32 cellular contexts compared by ENCODE assay signal in the genomic region with DNA sequence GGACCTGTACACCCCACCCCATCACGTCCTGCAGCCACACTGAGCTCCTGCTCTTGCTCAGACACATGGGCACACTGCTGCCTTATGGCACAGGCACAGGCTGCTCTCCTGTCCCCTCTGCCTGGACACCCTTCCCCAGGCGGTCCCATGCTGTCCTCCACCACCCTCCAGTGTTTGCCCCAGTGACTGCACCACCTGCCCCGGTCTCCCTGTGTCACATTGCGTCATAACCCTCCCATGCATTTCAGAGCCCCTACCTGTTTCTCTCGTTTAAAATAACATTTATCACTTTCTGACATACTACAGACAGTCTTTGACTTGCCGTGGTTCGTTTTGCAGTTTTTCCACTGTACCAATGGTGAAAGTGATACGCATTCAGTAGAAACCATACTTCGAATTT.
"Had no signal": no experiment of that assay in that cellular context is flagged by ENCODE, and none has a peak within 500 bp of the region (broad histone marks: within the 10 kb centered on the region; RNA-seq: fewer than 3 reads in every experiment).

No MANE protein-coding gene starts in this region.

- H3K4me3 Mint-ChIP-seq: activated CD4-positive, alpha-beta memory T cell treated with anti-CD3 and anti-CD28 coated beads, Interleukin-2, amount 10 ng/mL, durations not matched to agents 7 days and 5 days; activated CD4-positive, alpha-beta T cell treated with anti-CD3 and anti-CD28 coated beads, Interleukin-2, amount 10 ng/mL, durations not matched to agents 7 days and 5 days; activated naive CD4-positive, alpha-beta T cell treated with anti-CD3 and anti-CD28 coated beads, Interleukin-2, amount 10 ng/mL, durations not matched to agents 7 days and 5 days; activated naive CD8-positive, alpha-beta T cell treated with anti-CD3 and anti-CD28 coated beads, Interleukin-2, amount 10 ng/mL, durations not matched to agents 7 days and 5 days; activated T-cell treated with anti-CD3 and anti-CD28 coated beads, Interleukin-2, amount 50 U/mL, for 24 hours; activated T-cell treated with anti-CD3 and anti-CD28 coated beads, Interleukin-2, amount 50 U/mL, for 72 hours; central memory CD8-positive, alpha-beta T cell; WTC11 had no signal

- H3K27me3 ChIP-seq: ascending aorta, brain microvascular endothelial cell had no signal

- H3K4me3 ChIP-seq: ascending aorta, esophagus squamous epithelium, gastroesophageal sphincter, heart right ventricle had no signal

- ATAC-seq: activated naive CD4-positive, alpha-beta T cell treated with anti-CD3 and anti-CD28 coated beads, Interleukin-2, amount 50 U/mL, for 72 hours; activated T-cell treated with anti-CD3 and anti-CD28 coated beads, Interleukin-2, amount 50 U/mL, for 72 hours; gastroesophageal sphincter; heart right ventricle; WTC11 had no signal

- H3K9me3 ChIP-seq: ascending aorta, esophagus squamous epithelium, gastroesophageal sphincter, heart right ventricle had no signal

- DNase-seq: activated CD4-positive, alpha-beta memory T cell treated with anti-CD3 and anti-CD28 coated beads, Interleukin-2, amount 10 ng/mL, durations not matched to agents 7 days and 5 days; activated CD4-positive, alpha-beta T cell treated with anti-CD3 and anti-CD28 coated beads for 1 hour; activated CD4-positive, alpha-beta T cell treated with anti-CD3 and anti-CD28 coated beads for 4 hours; activated CD4-positive, alpha-beta T cell treated with anti-CD3 and anti-CD28 coated beads, Interleukin-2, amount 10 ng/mL, durations not matched to agents 7 days and 5 days; activated CD4-positive, alpha-beta T cell treated with anti-CD3 and anti-CD28 coated beads, Interleukin-2, amount 50 U/mL, for 4 hours; activated CD8-positive, alpha-beta memory T cell treated with anti-CD3 and anti-CD28 coated beads, Interleukin-2, amount 50 U/mL, for 48 hours; activated gamma-delta T cell; activated naive CD4-positive, alpha-beta T cell; activated naive CD4-positive, alpha-beta T cell treated with anti-CD3 and anti-CD28 coated beads, Interleukin-2, amount 10 ng/mL, durations not matched to agents 7 days and 5 days; activated naive CD8-positive, alpha-beta T cell treated with anti-CD3 and anti-CD28 coated beads, Interleukin-2, amount 10 ng/mL, durations not matched to agents 7 days and 5 days; activated T-cell treated with anti-CD3 and anti-CD28 coated beads for 4 hours; activated T-cell treated with anti-CD3 and anti-CD28 coated beads, Interleukin-2, amount 50 U/mL, for 24 hours; activated T-cell treated with anti-CD3 and anti-CD28 coated beads, Interleukin-2, amount 50 U/mL, for 72 hours; brain microvascular endothelial cell; cortex of kidney; dermis blood vessel endothelial cell; effector CD8-positive, alpha-beta T cell; esophagus squamous epithelium; foreskin melanocyte; heart right ventricle; T-helper 1 cell; T-helper 2 cell had no signal

- H3K27ac Mint-ChIP-seq: activated CD4-positive, alpha-beta memory T cell treated with anti-CD3 and anti-CD28 coated beads, Interleukin-2, amount 10 ng/mL, durations not matched to agents 7 days and 5 days; activated CD4-positive, alpha-beta T cell treated with anti-CD3 and anti-CD28 coated beads, Interleukin-2, amount 10 ng/mL, durations not matched to agents 7 days and 5 days; activated naive CD4-positive, alpha-beta T cell treated with anti-CD3 and anti-CD28 coated beads, Interleukin-2, amount 10 ng/mL, durations not matched to agents 7 days and 5 days; activated naive CD4-positive, alpha-beta T cell treated with anti-CD3 and anti-CD28 coated beads, Interleukin-2, amount 50 U/mL, for 72 hours; activated naive CD8-positive, alpha-beta T cell treated with anti-CD3 and anti-CD28 coated beads, Interleukin-2, amount 10 ng/mL, durations not matched to agents 7 days and 5 days; activated T-cell treated with anti-CD3 and anti-CD28 coated beads, Interleukin-2, amount 50 U/mL, for 24 hours; activated T-cell treated with anti-CD3 and anti-CD28 coated beads, Interleukin-2, amount 50 U/mL, for 72 hours; WTC11 had no signal

- H3K36me3 Mint-ChIP-seq: activated naive CD4-positive, alpha-beta T cell treated with anti-CD3 and anti-CD28 coated beads, Interleukin-2, amount 10 ng/mL, durations not matched to agents 7 days and 5 days; activated naive CD4-positive, alpha-beta T cell treated with anti-CD3 and anti-CD28 coated beads, Interleukin-2, amount 50 U/mL, for 72 hours; activated naive CD8-positive, alpha-beta T cell treated with anti-CD3 and anti-CD28 coated beads, Interleukin-2, amount 10 ng/mL, durations not matched to agents 7 days and 5 days; WTC11 had no signal

- H3K4me1 Mint-ChIP-seq: activated CD4-positive, alpha-beta memory T cell treated with anti-CD3 and anti-CD28 coated beads, Interleukin-2, amount 10 ng/mL, durations not matched to agents 7 days and 5 days; activated CD4-positive, alpha-beta T cell treated with anti-CD3 and anti-CD28 coated beads, Interleukin-2, amount 10 ng/mL, durations not matched to agents 7 days and 5 days; activated naive CD4-positive, alpha-beta T cell treated with anti-CD3 and anti-CD28 coated beads, Interleukin-2, amount 10 ng/mL, durations not matched to agents 7 days and 5 days; activated naive CD8-positive, alpha-beta T cell treated with anti-CD3 and anti-CD28 coated beads, Interleukin-2, amount 10 ng/mL, durations not matched to agents 7 days and 5 days; central memory CD8-positive, alpha-beta T cell; WTC11 had no signal

- H3K27me3 Mint-ChIP-seq: activated CD4-positive, alpha-beta memory T cell treated with anti-CD3 and anti-CD28 coated beads, Interleukin-2, amount 10 ng/mL, durations not matched to agents 7 days and 5 days; activated CD4-positive, alpha-beta T cell treated with anti-CD3 and anti-CD28 coated beads, Interleukin-2, amount 10 ng/mL, durations not matched to agents 7 days and 5 days had no signal

- FAIRE-seq: bronchial epithelial cell, colon, endometrium, endothelial cell of umbilical vein had no signal

- H3K36me3 ChIP-seq: ascending aorta, brain microvascular endothelial cell, esophagus squamous epithelium, gastroesophageal sphincter, heart right ventricle had no signal

- H3K27ac ChIP-seq: ascending aorta, brain microvascular endothelial cell, epithelial cell of prostate, esophagus squamous epithelium, gastroesophageal sphincter, heart right ventricle had no signal

- H3K4me1 ChIP-seq: ascending aorta, esophagus squamous epithelium, gastroesophageal sphincter, heart right ventricle had no signal
